13 cellular contexts compared by ENCODE assay signal in the genomic region with DNA sequence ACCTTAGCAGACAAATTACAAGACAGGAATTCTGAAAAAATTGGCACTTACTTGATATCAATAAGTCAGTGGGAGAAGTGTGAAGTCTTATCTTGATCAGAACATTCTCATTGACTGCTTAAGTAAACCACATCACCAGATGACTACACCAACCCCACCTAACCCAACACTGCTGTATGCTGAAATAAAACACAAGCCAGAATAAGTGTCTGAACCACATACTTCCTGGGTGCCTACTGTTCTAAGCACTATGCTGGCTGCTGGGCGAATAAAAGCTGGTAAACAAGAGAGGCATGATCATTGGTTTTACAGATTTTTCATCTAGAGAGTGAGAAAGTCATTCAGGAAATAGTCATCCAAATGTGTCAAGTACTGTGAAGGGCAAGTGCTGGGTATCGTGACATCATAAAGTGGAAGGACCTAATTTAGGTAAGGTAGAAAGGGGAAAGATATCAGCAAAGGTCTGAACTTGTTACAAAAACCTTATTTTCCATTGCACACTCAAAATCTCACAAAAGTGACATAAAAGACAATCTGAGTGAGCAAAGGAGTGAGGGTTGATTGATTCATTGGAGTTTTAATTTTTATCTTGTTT.
DNase-seq lines count a peak whose midpoint lies in the region; ATAC-seq lines count a peak whose summit lies in the region.
"Had no signal": no experiment of that assay in that cellular context is flagged by ENCODE, and none has a peak within 500 bp of the region (broad histone marks: within the 10 kb centered on the region; RNA-seq: fewer than 3 reads in every experiment).

No MANE protein-coding gene starts in this region.

- H3K4me2 ChIP-seq in GM23248 (ENCODE audit: unreplicated experiment) = peak overlapping the region; percentile 24
- H3K4me2 ChIP-seq: smooth muscle cell had no signal

- peaks cover 10% of the 10 kb centered on the region; the same call in 1 of the 2 replicates for H3F3A ChIP-seq in GM23248 (ENCODE audit: insufficient read depth)

- 75 to 83% methylated on average over 2 of the region's 2 CpGs for WGBS in GM23248 (ENCODE audit: low coverage in 1 of 2, low lambda C conversion rate in 2 of 2, missing lambda C conversion rate in 2 of 2), 2 experiments

- H2AFZ ChIP-seq in GM23248 = peak overlapping the region; percentile 9; the same call in 1 of the 2 replicates

- peak; percentile 90 for ATAC-seq in activated T-helper 17 cell treated with anti-CD3 and anti-CD28 coated beads, Interleukin-2, amount 50 U/mL, for 72 hours (replicated peaks)
- ATAC-seq in GM21423 (IDR thresholded peaks at IDR 0.05; ENCODE audit: unreplicated experiment) = no peak
- ATAC-seq in GM18909 (IDR thresholded peaks at IDR 0.05; ENCODE audit: poor library complexity, unreplicated experiment) = no peak

- H3K4me1 ChIP-seq in GM23248 (ENCODE audit: insufficient read depth) = peaks cover 19% of the 10 kb centered on the region

- no peaks in the 10 kb centered on the region for H3K27me3 ChIP-seq in GM23248 (replicated peaks; ENCODE audit: insufficient read depth)
- H3K27me3 ChIP-seq: thyroid gland had no signal

- H3K9me3 Mint-ChIP-seq in activated T-helper 17 cell treated with anti-CD3 and anti-CD28 coated beads, Interleukin-2, amount 50 U/mL, for 72 hours = no peaks in the 10 kb centered on the region

- no peaks in the 10 kb centered on the region for H3K4me1 Mint-ChIP-seq in activated T-helper 17 cell treated with anti-CD3 and anti-CD28 coated beads, Interleukin-2, amount 50 U/mL, for 72 hours

- no peaks in the 10 kb centered on the region for H4K20me1 ChIP-seq in GM23248 (ENCODE audit: insufficient read depth)

- no peaks in the 10 kb centered on the region for H3K9me2 ChIP-seq in GM23248 (ENCODE audit: insufficient read depth)

- H3K27ac Mint-ChIP-seq in activated T-helper 17 cell treated with anti-CD3 and anti-CD28 coated beads, Interleukin-2, amount 50 U/mL, for 72 hours = peak overlapping the region; percentile 62

- peaks cover 3% of the 10 kb centered on the region for H3K27me3 Mint-ChIP-seq in activated T-helper 17 cell treated with anti-CD3 and anti-CD28 coated beads, Interleukin-2, amount 50 U/mL, for 72 hours

- DNase-seq in DMS153 (lab: John Stamatoyannopoulos, UW) (peak; percentile 58), DMS153 treated with DMSO at 0.1 percent for 48 hours (lab: John Stamatoyannopoulos, UW; ENCODE audit: unreplicated experiment) (no peak), GM23248 (peak; percentile 16), myocyte (ENCODE audit: low read depth) (peak; percentile 18), NCI-H748 treated with DMSO at 0.1 percent for 48 hours (lab: John Stamatoyannopoulos, UW) (no peak)
- DNase-seq: activated T-cell treated with anti-CD3 and anti-CD28 coated beads, Interleukin-2, amount 50 U/mL, for 1 hour; NCI-H345; thyroid gland had no signal

- H3K36me3 ChIP-seq in GM23248 (ENCODE audit: low read depth) = no peaks in the 10 kb centered on the region
- H3K36me3 ChIP-seq: thyroid gland had no signal

- H3K36me3 Mint-ChIP-seq in activated T-helper 17 cell treated with anti-CD3 and anti-CD28 coated beads, Interleukin-2, amount 50 U/mL, for 72 hours (ENCODE audit: low read depth) = no peaks in the 10 kb centered on the region

- in situ Hi-C loops in GM23248 (cut with MboI) = no loop called here

- no peak overlapping the region for H3K9ac ChIP-seq in GM23248

- no peak overlapping the region for H3K4me3 ChIP-seq in GM23248
- H3K4me3 ChIP-seq: smooth muscle cell, thyroid gland had no signal

- H3K27ac ChIP-seq in GM23248 = peak overlapping the region; percentile 44
- H3K27ac ChIP-seq: 22Rv1, thyroid gland had no signal

- no peaks in the 10 kb centered on the region for H3K9me3 ChIP-seq in GM23248 (ENCODE audit: low read depth)
- H3K9me3 ChIP-seq: thyroid gland had no signal

- no peaks in the 10 kb centered on the region for H3K79me2 ChIP-seq in GM23248 (ENCODE audit: insufficient read depth)

- H3K4me3 Mint-ChIP-seq in activated T-helper 17 cell treated with anti-CD3 and anti-CD28 coated beads, Interleukin-2, amount 50 U/mL, for 72 hours = no peak overlapping the region

Comparison
In these comparisons a context has a peak if more than half of its experiments do, and no peak if none do; other contexts are left out.
1. DNase-seq: peak in DMS153 (single experiment), GM23248 (single experiment) and myocyte (single experiment); none in DMS153 treated with DMSO at 0.1 percent for 48 hours (single experiment) and NCI-H748 treated with DMSO at 0.1 percent for 48 hours (single experiment).